26 cellular contexts compared by ENCODE assay signal in genomic region chr1:180922637-180923023, GRCh38. TPM values are rescaled to one million over a fixed set of nuclear protein-coding genes. Genes with fewer than 3 reads are reported as not detected.
DNase-seq lines count a peak whose midpoint lies in the region; ATAC-seq, FAIRE-seq and TF ChIP-seq lines count a peak whose summit lies in the region.
"Had no signal": no experiment of that assay in that cellular context is flagged by ENCODE, and none has a peak within 500 bp of the region (broad histone marks: within the 10 kb centered on the region; RNA-seq: fewer than 3 reads in every experiment).

No MANE protein-coding gene starts in this region.

- H3K4me1 Mint-ChIP-seq in WTC11, result peaks cover 64% of the 10 kb centered on the region

- ATAC-seq in WTC11, result no peak
- ATAC-seq in HG02938 (IDR thresholded peaks at IDR 0.05; ENCODE audit: unreplicated experiment), result no peak
- ATAC-seq in Right ventricle myocardium inferior, result no peak
- ATAC-seq: gastrocnemius medialis; sciatic nerve; stimulated activated naive CD8-positive, alpha-beta T cell treated with anti-CD3 and anti-CD28 coated beads, Interleukin-15, Interleukin-2, amounts not matched to agents 100 U/mL and 50 U/mL, for 24 hours had no signal

- H3K27ac Mint-ChIP-seq in WTC11, result peak overlapping the region; percentile 91
- H3K27ac Mint-ChIP-seq: CD4-positive, alpha-beta T cell had no signal

- no peak for TF ChIP-seq POLR2A in ovary (IDR thresholded peaks at IDR 0.05)

- DNase-seq in WTC11 (ENCODE audit: low spot score) (no peak), kidney (peak; percentile 39), smooth muscle cell (lab: John Stamatoyannopoulos, UW; ENCODE audit: unreplicated experiment) (no peak), Right ventricle myocardium inferior (ENCODE audit: missing footprints) (no peak), ovary (no peak)
- DNase-seq: activated CD4-positive, alpha-beta T cell treated with anti-CD3 and anti-CD28 coated beads, Interleukin-2, amount 50 U/mL, for 48 hours; activated CD8-positive, alpha-beta memory T cell treated with anti-CD3 and anti-CD28 coated beads, Interleukin-2, amount 50 U/mL, for 4 hours; activated naive CD4-positive, alpha-beta T cell treated with anti-CD3 and anti-CD28 coated beads, Interleukin-2, amount 50 U/mL, for 16 hours; amygdala; CD4-positive, alpha-beta T cell; DMS 273 treated with DMSO at 0.1 percent for 48 hours; gastrocnemius medialis; hypothalamus; Kasumi-1; NCI-H1694 treated with DMSO at 0.1 percent for 48 hours; NCI-H226; NCI-H748 treated with DMSO at 0.1 percent for 48 hours; SHP77 treated with DMSO at 0.1 percent for 48 hours; stimulated activated CD4-positive, alpha-beta T cell treated with anti-CD3 and anti-CD28 coated beads, Interleukin-15, amount 100 ng/mL, for 24 hours; stimulated activated naive CD8-positive, alpha-beta T cell treated with anti-CD3 and anti-CD28 coated beads, Interleukin-15, Interleukin-2, amounts not matched to agents 100 U/mL and 50 U/mL, for 24 hours had no signal

- H3F3A ChIP-seq in smooth muscle cell (ENCODE audit: low read depth), result peaks cover 3% of the 10 kb centered on the region

- H3K27me3 ChIP-seq in HUES6 (ENCODE audit: control insufficient read depth, insufficient read depth, low read length) (peaks cover 38% of the 10 kb centered on the region), smooth muscle cell (ENCODE audit: low read depth) (no peaks in the 10 kb centered on the region), ovary (no peaks in the 10 kb centered on the region)
- H3K27me3 ChIP-seq: gastrocnemius medialis had no signal

- peak overlapping the region; percentile 18; the same call in 1 of the 2 replicates for H3K4me3 Mint-ChIP-seq in WTC11
- H3K4me3 Mint-ChIP-seq: CD4-positive, alpha-beta T cell had no signal

- FAIRE-seq in kidney (lab: Jason Lieb, UNC), result no peak
- FAIRE-seq: endometrium had no signal

- TF ChIP-seq CTCF in WTC11 (IDR thresholded peaks at IDR 0.05), result no peak
- no peak for TF ChIP-seq CTCF in kidney (IDR thresholded peaks at IDR 0.05; ENCODE audit: borderline replicate concordance, extremely low read depth, insufficient read depth)
- TF ChIP-seq CTCF in smooth muscle cell (IDR thresholded peaks at IDR 0.05; ENCODE audit: borderline replicate concordance, insufficient read depth, poor library complexity, severe bottlenecking), result no peak
- TF ChIP-seq CTCF in ovary (IDR thresholded peaks at IDR 0.05), result no peak

- no peaks in the 10 kb centered on the region for H3K36me3 Mint-ChIP-seq in WTC11

- H4K20me1 ChIP-seq in smooth muscle cell (ENCODE audit: low read depth), result peaks cover 11% of the 10 kb centered on the region

- H3K9me3 Mint-ChIP-seq in WTC11, result no peaks in the 10 kb centered on the region
- H3K9me3 Mint-ChIP-seq: CD4-positive, alpha-beta T cell had no signal

- H3K9me3 ChIP-seq in HUES6 (ENCODE audit: control insufficient read depth, insufficient read depth, low read depth, low read length) (no peaks in the 10 kb centered on the region), kidney (ENCODE audit: control insufficient read depth in 1 of 2, low read length in 2 of 2) (no peaks in the 10 kb centered on the region), smooth muscle cell (replicated peaks; ENCODE audit: low read depth) (no peaks in the 10 kb centered on the region), ovary (no peaks in the 10 kb centered on the region)
- H3K9me3 ChIP-seq: gastrocnemius medialis had no signal

- no peak overlapping the region for H3K27ac ChIP-seq in HUES6 (ENCODE audit: low read depth, low read length)
- H3K27ac ChIP-seq in kidney (ENCODE audit: low read depth in 2 of 2, low read length in 2 of 2), result peak overlapping the region; percentile 67 to 70
- H3K27ac ChIP-seq in smooth muscle cell (ENCODE audit: low read depth), result no peak overlapping the region
- H3K27ac ChIP-seq in ovary, result no peak overlapping the region
- H3K27ac ChIP-seq: coronary artery, gastrocnemius medialis had no signal

- TF ChIP-seq EP300 in ovary (IDR thresholded peaks at IDR 0.05), result no peak

- WGBS in smooth muscle cell (ENCODE audit: low lambda C conversion rate), result 84% methylated on average over 8 of the region's 8 CpGs
- WGBS in ovary, 3 donors, result 87 to 90% (median 89%) methylated on average over 8 of the region's 8 CpGs

- no peak overlapping the region for H2AFZ ChIP-seq in smooth muscle cell (ENCODE audit: low read depth)

- no peaks in the 10 kb centered on the region for H3K36me3 ChIP-seq in HUES6 (ENCODE audit: control insufficient read depth, insufficient read depth, low read length)
- H3K36me3 ChIP-seq in kidney (ENCODE audit: control insufficient read depth in 1 of 2, insufficient read depth in 2 of 2, low read length in 2 of 2), result peaks cover 0 to 5% of the 10 kb centered on the region in 2 donors
- H3K36me3 ChIP-seq in smooth muscle cell (ENCODE audit: low read depth), result no peaks in the 10 kb centered on the region
- no peaks in the 10 kb centered on the region for H3K36me3 ChIP-seq in ovary
- H3K36me3 ChIP-seq: gastrocnemius medialis had no signal

- no peaks in the 10 kb centered on the region; the same call in 1 of the 2 replicates for H3K27me3 Mint-ChIP-seq in WTC11 (ENCODE audit: low read depth)

- CTCF ChIA-PET in WTC11 (lab: Charles Lee), result interaction anchor here (0.9 to 1.8 kb wide), 15 partner anchors 8 to 407 kb away, joined by 3 to 21 read pairs (median 4); partner anchors contain the start of gene KIAA1614

- peak overlapping the region; percentile 33 for H3K9ac ChIP-seq in HUES6 (ENCODE audit: low read length)
- no peak overlapping the region for H3K9ac ChIP-seq in kidney (ENCODE audit: low read length in 2 of 2)
- no peak overlapping the region for H3K9ac ChIP-seq in smooth muscle cell (ENCODE audit: low read depth)

- H3K4me2 ChIP-seq in smooth muscle cell, result peak overlapping the region; percentile 18

- H3K4me3 ChIP-seq in HUES6 (ENCODE audit: low read depth, low read length), result peak overlapping the region; percentile 33
- H3K4me3 ChIP-seq in kidney (ENCODE audit: low read length in 2 of 2), result no peak overlapping the region
- H3K4me3 ChIP-seq in smooth muscle cell, result no peak overlapping the region
- no peak overlapping the region for H3K4me3 ChIP-seq in ovary
- H3K4me3 ChIP-seq: coronary artery, gastrocnemius medialis, lung had no signal

- peaks cover 55% of the 10 kb centered on the region for H3K4me1 ChIP-seq in HUES6 (ENCODE audit: control insufficient read depth, insufficient read depth, low read length)
- peaks cover 37 to 47% of the 10 kb centered on the region in 2 donors for H3K4me1 ChIP-seq in kidney (ENCODE audit: control insufficient read depth in 1 of 2, insufficient read depth in 1 of 2, low read depth in 1 of 2, low read length in 2 of 2)
- peaks cover 46% of the 10 kb centered on the region for H3K4me1 ChIP-seq in smooth muscle cell (ENCODE audit: low read depth)
- H3K4me1 ChIP-seq in ovary (ENCODE audit: insufficient read depth), result peaks cover 10% of the 10 kb centered on the region

- POLR2A ChIA-PET in WTC11 (lab: Charles Lee), result interaction anchor here (1.0 to 1.8 kb wide), 9 partner anchors 9 to 421 kb away, joined by 3 to 22 read pairs (median 5); partner anchors contain the start of gene KIAA1614

- no peaks in the 10 kb centered on the region for H3K79me2 ChIP-seq in smooth muscle cell (ENCODE audit: low read depth)

- intact Hi-C loops in kidney (cut with DNase I) (no loop called here), Right ventricle myocardium inferior (cut with DNase I) (no loop called here), ovary (cut with DNase I) (loop anchor here in 1 of 4 donors (10.0 kb wide), 1 partner anchor 92 kb away; no protein-coding TSS in a partner anchor)

TF ChIP-seq in WTC11, 78 proteins besides CTCF, POLR2A, EP300 and RAD21 (continues in another document):
- TF ChIP-seq FOXP1 (CRISPR knock-in tag; IDR thresholded peaks at IDR 0.05; ENCODE audit: borderline replicate concordance) (no peak), STAT6 (CRISPR knock-in tag; conservative IDR thresholded peaks at IDR 0.05; ENCODE audit: low read depth) (no peak), HMGXB4 (CRISPR knock-in tag; IDR thresholded peaks at IDR 0.05) (no peak), FOXJ3 (CRISPR knock-in tag; IDR thresholded peaks at IDR 0.05; ENCODE audit: borderline replicate concordance) (no peak)

RNA-seq across cellular contexts. Expression of gene KIAA1614, which starts 9.9 kb away (rescaled TPM):
- total RNA-seq in WTC11 (2021) (1.8 to 3.3 TPM (median 2.1 TPM) in 3 replicates), kidney (12.3 TPM), smooth muscle cell (3.2 and 8.4 TPM in 2 replicates), Right ventricle myocardium inferior (6.4 TPM), ovary (10 to 100 TPM in 4 of 7 donors, 1 to 10 TPM in 3; 2.4 to 15.1 (median 11.4) TPM)
- polyA plus RNA-seq in kidney (ENCODE audit: insufficient read depth, low read depth, low replicate concordance) (5.4 TPM), smooth muscle cell (2.9 and 6.8 TPM in 2 replicates), ovary (10 to 100 TPM in 1 of 2 donors, 1 to 10 TPM in 1; 1.1 to 10.5 TPM)

Comparison
In these comparisons a context has a peak if more than half of its experiments do, and no peak if none do; other contexts are left out.
1. H3K27ac ChIP-seq: peak in kidney (2 of 2); none in HUES6 (single experiment), smooth muscle cell (single experiment) and ovary (0 of 2).